ENCODE assay signal across 1 cellular context in genomic region chr4:39357002-39357401, GRCh38.
TF ChIP-seq lines count a peak whose summit lies in the region.

No MANE protein-coding gene starts in this region.

TF ChIP-seq in HepG2, 621 proteins besides CTCF, POLR2A, EP300 and RAD21:
- TF ChIP-seq ZNF660 (CRISPR knock-in tag; IDR thresholded peaks at IDR 0.05; ENCODE audit: borderline replicate concordance, low read depth) (no peak), TBX2 (CRISPR knock-in tag; IDR thresholded peaks at IDR 0.05; ENCODE audit: borderline replicate concordance) (no peak), NR1H2 (CRISPR knock-in tag; IDR thresholded peaks at IDR 0.05; ENCODE audit: borderline replicate concordance, low read depth) (no peak), ATF3 (CRISPR knock-in tag; IDR thresholded peaks at IDR 0.05) (no peak), PCBP1 (IDR thresholded peaks at IDR 0.05; ENCODE audit: borderline replicate concordance, low read depth, low read length) (no peak), ZBTB21 (CRISPR knock-in tag; IDR thresholded peaks at IDR 0.05) (no peak), CBX2 (IDR thresholded peaks at IDR 0.05; ENCODE audit: low read depth, low read length) (no peak), CBX2 (CRISPR knock-in tag; IDR thresholded peaks at IDR 0.05; ENCODE audit: low read depth) (no peak), ZXDC (CRISPR knock-in tag; IDR thresholded peaks at IDR 0.05) (no peak), KDM2A (CRISPR knock-in tag; IDR thresholded peaks at IDR 0.05; ENCODE audit: borderline replicate concordance, low read depth) (no peak), MXD3 (CRISPR knock-in tag; IDR thresholded peaks at IDR 0.05) (no peak), ZNF253 (CRISPR knock-in tag; IDR thresholded peaks at IDR 0.05; ENCODE audit: borderline replicate concordance) (no peak), THYN1 (CRISPR knock-in tag; IDR thresholded peaks at IDR 0.05; ENCODE audit: borderline replicate concordance, low read depth) (no peak), GABPA (IDR thresholded peaks at IDR 0.05; ENCODE audit: low read depth, low read length) (no peak), GABPA (CRISPR knock-in tag; IDR thresholded peaks at IDR 0.05; ENCODE audit: low read depth) (no peak), ZNF564 (CRISPR knock-in tag; IDR thresholded peaks at IDR 0.05) (no peak), ZNF629 (CRISPR knock-in tag; conservative IDR thresholded peaks at IDR 0.05) (no peak), TCF7L2 (IDR thresholded peaks at IDR 0.05; ENCODE audit: low read depth, low read length) (no peak), SMARCE1 (IDR thresholded peaks at IDR 0.05; ENCODE audit: borderline replicate concordance) (no peak), BRF2 (CRISPR knock-in tag; IDR thresholded peaks at IDR 0.05) (no peak), ZNF34 (CRISPR knock-in tag; IDR thresholded peaks at IDR 0.05; ENCODE audit: borderline replicate concordance) (no peak)
